ENCODE assay signal across 21 cellular contexts in the genomic region with DNA sequence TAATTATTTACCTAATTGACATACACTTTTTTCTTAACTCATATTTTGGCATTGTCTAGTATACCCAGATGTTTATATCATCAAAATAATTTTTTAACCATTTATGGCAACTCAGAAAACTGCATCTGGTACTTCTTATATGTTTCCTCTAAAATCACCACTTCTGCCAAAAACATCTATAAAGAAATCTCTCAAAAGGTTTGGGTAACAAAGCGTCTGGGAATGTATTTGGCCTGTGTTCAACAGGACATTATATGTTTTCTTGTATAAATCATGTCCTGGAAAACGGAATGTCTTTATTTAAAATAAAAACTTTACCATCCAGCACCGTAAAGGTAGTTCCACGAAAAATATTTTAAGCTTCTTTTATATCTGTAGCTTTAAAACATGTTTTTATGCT. TPM values are rescaled to one million over a fixed set of nuclear protein-coding genes. Genes with fewer than 3 reads are reported as not detected.
A peak's percentile ranks its signal among the peaks of the same experiment; 100 is the strongest.
DNase-seq lines count a peak whose midpoint lies in the region; TF ChIP-seq lines count a peak whose summit lies in the region.
"Had no signal": no experiment of that assay in that cellular context is flagged by ENCODE, and none has a peak within 500 bp of the region (broad histone marks: within the 10 kb centered on the region; RNA-seq: fewer than 3 reads in every experiment).

No MANE protein-coding gene starts in this region.

- H3K4me3 ChIP-seq in SK-N-SH (ENCODE audit: low read depth in 2 of 2, low read length in 1 of 2): no peak overlapping the region
- H3K4me3 ChIP-seq: GM23248, K562, MG63 had no signal

- H3K79me2 ChIP-seq in SK-N-SH (ENCODE audit: insufficient read depth): peaks cover 31% of the 10 kb centered on the region; the same call in 1 of the 2 replicates

- H3K9me3 Mint-ChIP-seq in chondrocyte (ENCODE audit: low read depth): peaks cover 7% of the 10 kb centered on the region
- H3K9me3 Mint-ChIP-seq: CD4-positive, CD25-positive, alpha-beta regulatory T cell had no signal

- peaks cover 0 to 28% of the 10 kb centered on the region in 2 experiments for H3K4me1 ChIP-seq in SK-N-SH (ENCODE audit: control insufficient read depth in 1 of 2, insufficient read depth in 2 of 2, low read depth in 1 of 2, low read length in 1 of 2)

- H3K36me3 ChIP-seq in SK-N-SH (replicated peaks in 1 of 2; ENCODE audit: control insufficient read depth in 1 of 2, insufficient read depth in 2 of 2, low read length in 1 of 2): peaks cover 25 to 32% of the 10 kb centered on the region in 2 experiments

- peaks cover 21% of the 10 kb centered on the region for H3K36me3 Mint-ChIP-seq in chondrocyte (ENCODE audit: low read depth)

- no peaks in the 10 kb centered on the region for H3K27me3 Mint-ChIP-seq in chondrocyte (ENCODE audit: low read depth)
- H3K27me3 Mint-ChIP-seq: CD4-positive, CD25-positive, alpha-beta regulatory T cell had no signal

- no peaks in the 10 kb centered on the region for H3K9me3 ChIP-seq in SK-N-SH
- H3K9me3 ChIP-seq: MG63 had no signal

- POLR2A ChIA-PET in SK-N-SH (lab: Yijun Ruan, JAX): no interaction called here

- H3F3A ChIP-seq in SK-N-SH (replicated peaks; ENCODE audit: insufficient read depth): peaks cover 48% of the 10 kb centered on the region

- CTCF ChIA-PET in SK-N-SH (lab: Yijun Ruan, JAX): no interaction called here

- DNase-seq in SK-N-SH (no peak), chondrocyte (ENCODE audit: low spot score) (no peak), iris pigment epithelial cell (ENCODE audit: low read depth) (peak; percentile 51), CD1c-positive myeloid dendritic cell (ENCODE audit: extremely low spot score) (no peak), glomerular visceral epithelial cell (ENCODE audit: extremely low spot score) (no peak), T-helper 1 cell (no peak), KG1 (lab: John Stamatoyannopoulos, UW) (no peak)
- DNase-seq: ACHN; CD4-positive, CD25-positive, alpha-beta regulatory T cell; GM23248; H7; MG63; NCI-H1105 treated with DMSO at 0.1 percent for 48 hours; NCI-H146; NCI-H1930; NCI-H2107; NCI-H446 treated with DMSO at 0.1 percent for 48 hours; NCI-H526; RPMI8226; SHP77 had no signal

- WGBS in SK-N-SH (ENCODE audit: low lambda C conversion rate): 39% methylated on average over 4 of the region's 4 CpGs

- peak overlapping the region; percentile 23; the same call in 1 of the 2 replicates for H3K4me2 ChIP-seq in SK-N-SH

- TF ChIP-seq CTCF in SK-N-SH (IDR thresholded peaks at IDR 0.05) (no peak), chondrocyte (IDR thresholded peaks at IDR 0.05) (no peak)

- no peaks in the 10 kb centered on the region for H4K20me1 ChIP-seq in SK-N-SH (ENCODE audit: insufficient read depth)

- peak overlapping the region; percentile 68 to 91; a peak in 3 of 4 replicates for H3K27ac ChIP-seq in SK-N-SH (ENCODE audit: low read depth in 2 of 2, low read length in 1 of 2)

- peak in 1 of 2 experiments; percentile 50; a peak in 1 of 4 replicates for TF ChIP-seq EP300 in SK-N-SH (IDR thresholded peaks at IDR 0.05; ENCODE audit: borderline replicate concordance in 1 of 2, low read depth in 1 of 2, low read length in 1 of 2)

- no peak overlapping the region for H3K4me3 Mint-ChIP-seq in chondrocyte (ENCODE audit: unreplicated experiment)
- H3K4me3 Mint-ChIP-seq: CD4-positive, CD25-positive, alpha-beta regulatory T cell had no signal

- no peak overlapping the region; the same call in 1 of the 2 replicates for H3K9ac ChIP-seq in SK-N-SH
- H3K9ac ChIP-seq: GM23248 had no signal

- peak overlapping the region; percentile 86 for H3K27ac Mint-ChIP-seq in chondrocyte (ENCODE audit: unreplicated experiment)

- H3K4me1 Mint-ChIP-seq in chondrocyte (ENCODE audit: low read depth): peaks cover 92% of the 10 kb centered on the region

- no peaks in the 10 kb centered on the region for H3K27me3 ChIP-seq in SK-N-SH (ENCODE audit: insufficient read depth)
- H3K27me3 ChIP-seq: MG63 had no signal

- no peak for TF ChIP-seq RAD21 in SK-N-SH (IDR thresholded peaks at IDR 0.05; ENCODE audit: low read length)

- H2AFZ ChIP-seq in SK-N-SH (ENCODE audit: low read depth): no peak overlapping the region
- H2AFZ ChIP-seq: GM23248 had no signal

- no peaks in the 10 kb centered on the region for H3K9me2 ChIP-seq in SK-N-SH

TF ChIP-seq in SK-N-SH, 30 proteins besides CTCF, POLR2A, EP300 and RAD21 (continues in another document):
- TF ChIP-seq TEAD4 (IDR thresholded peaks at IDR 0.05; ENCODE audit: borderline replicate concordance, insufficient read depth) (0 out of 2 replicates have a peak, but pooled peaks have one; percentile 28), RFX5 (IDR thresholded peaks at IDR 0.05; ENCODE audit: low read length) (no peak), IRF3 (IDR thresholded peaks at IDR 0.05; ENCODE audit: low read depth, low read length) (no peak), CHD2 (IDR thresholded peaks at IDR 0.05; ENCODE audit: low read length, partially characterized antibody) (no peak), MXI1 (IDR thresholded peaks at IDR 0.05; ENCODE audit: low read depth, low read length) (no peak), SMC3 (IDR thresholded peaks at IDR 0.05; ENCODE audit: low read depth, low read length) (no peak), NFIC (IDR thresholded peaks at IDR 0.05; ENCODE audit: borderline replicate concordance) (peak; percentile 67; the same call in 1 of the 2 replicates), USF1 (IDR thresholded peaks at IDR 0.05; ENCODE audit: borderline replicate concordance, low read depth) (no peak), USF2 (IDR thresholded peaks at IDR 0.05; ENCODE audit: borderline replicate concordance, low read depth, low read length) (no peak), FOXM1 (IDR thresholded peaks at IDR 0.05; ENCODE audit: low read depth) (no peak), FOSL2 (IDR thresholded peaks at IDR 0.05; ENCODE audit: borderline replicate concordance, low read depth) (peak; percentile 26; the same call in 1 of the 2 replicates), TCF12 (IDR thresholded peaks at IDR 0.05) (peak; percentile 84)
- TF ChIP-seq, protein P1, sequence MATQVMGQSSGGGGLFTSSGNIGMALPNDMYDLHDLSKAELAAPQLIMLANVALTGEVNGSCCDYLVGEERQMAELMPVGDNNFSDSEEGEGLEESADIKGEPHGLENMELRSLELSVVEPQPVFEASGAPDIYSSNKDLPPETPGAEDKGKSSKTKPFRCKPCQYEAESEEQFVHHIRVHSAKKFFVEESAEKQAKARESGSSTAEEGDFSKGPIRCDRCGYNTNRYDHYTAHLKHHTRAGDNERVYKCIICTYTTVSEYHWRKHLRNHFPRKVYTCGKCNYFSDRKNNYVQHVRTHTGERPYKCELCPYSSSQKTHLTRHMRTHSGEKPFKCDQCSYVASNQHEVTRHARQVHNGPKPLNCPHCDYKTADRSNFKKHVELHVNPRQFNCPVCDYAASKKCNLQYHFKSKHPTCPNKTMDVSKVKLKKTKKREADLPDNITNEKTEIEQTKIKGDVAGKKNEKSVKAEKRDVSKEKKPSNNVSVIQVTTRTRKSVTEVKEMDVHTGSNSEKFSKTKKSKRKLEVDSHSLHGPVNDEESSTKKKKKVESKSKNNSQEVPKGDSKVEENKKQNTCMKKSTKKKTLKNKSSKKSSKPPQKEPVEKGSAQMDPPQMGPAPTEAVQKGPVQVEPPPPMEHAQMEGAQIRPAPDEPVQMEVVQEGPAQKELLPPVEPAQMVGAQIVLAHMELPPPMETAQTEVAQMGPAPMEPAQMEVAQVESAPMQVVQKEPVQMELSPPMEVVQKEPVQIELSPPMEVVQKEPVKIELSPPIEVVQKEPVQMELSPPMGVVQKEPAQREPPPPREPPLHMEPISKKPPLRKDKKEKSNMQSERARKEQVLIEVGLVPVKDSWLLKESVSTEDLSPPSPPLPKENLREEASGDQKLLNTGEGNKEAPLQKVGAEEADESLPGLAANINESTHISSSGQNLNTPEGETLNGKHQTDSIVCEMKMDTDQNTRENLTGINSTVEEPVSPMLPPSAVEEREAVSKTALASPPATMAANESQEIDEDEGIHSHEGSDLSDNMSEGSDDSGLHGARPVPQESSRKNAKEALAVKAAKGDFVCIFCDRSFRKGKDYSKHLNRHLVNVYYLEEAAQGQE (IDR thresholded peaks at IDR 0.05; ENCODE audit: low read depth, low read length): no peak

RNA-seq across cellular contexts. Expression of gene FBLN5, which starts 36.1 kb away (rescaled TPM):
- 36.7 and 39.8 TPM in 2 replicates for polyA plus RNA-seq in SK-N-SH (2012; rRNA removed)
- 39.8 and 41.0 TPM in 2 replicates for polyA plus RNA-seq in SK-N-SH (2012; cell fraction: cytosol; rRNA removed)
- 35.2 and 35.3 TPM in 2 replicates for polyA plus RNA-seq in SK-N-SH (2012; cell fraction: nucleus; rRNA removed)
- total RNA-seq in chondrocyte: 1,189 to 1,311 TPM (median 1,232 TPM) in 3 replicates

RNA-seq across cellular contexts. Expression of gene TRIP11, which starts 56.3 kb away (rescaled TPM):
- 4.6 and 7.2 TPM in 2 replicates for polyA plus RNA-seq in SK-N-SH (2012; rRNA removed)
- polyA plus RNA-seq in SK-N-SH (2012; cell fraction: cytosol; rRNA removed): 7.1 and 7.7 TPM in 2 replicates
- polyA plus RNA-seq in SK-N-SH (2012; cell fraction: nucleus; rRNA removed): 2.8 and 5.8 TPM in 2 replicates
- 90.5 to 104 TPM (median 92.7 TPM) in 3 replicates for total RNA-seq in chondrocyte
